ENCODE assay signal across 15 cellular contexts in the genomic region with DNA sequence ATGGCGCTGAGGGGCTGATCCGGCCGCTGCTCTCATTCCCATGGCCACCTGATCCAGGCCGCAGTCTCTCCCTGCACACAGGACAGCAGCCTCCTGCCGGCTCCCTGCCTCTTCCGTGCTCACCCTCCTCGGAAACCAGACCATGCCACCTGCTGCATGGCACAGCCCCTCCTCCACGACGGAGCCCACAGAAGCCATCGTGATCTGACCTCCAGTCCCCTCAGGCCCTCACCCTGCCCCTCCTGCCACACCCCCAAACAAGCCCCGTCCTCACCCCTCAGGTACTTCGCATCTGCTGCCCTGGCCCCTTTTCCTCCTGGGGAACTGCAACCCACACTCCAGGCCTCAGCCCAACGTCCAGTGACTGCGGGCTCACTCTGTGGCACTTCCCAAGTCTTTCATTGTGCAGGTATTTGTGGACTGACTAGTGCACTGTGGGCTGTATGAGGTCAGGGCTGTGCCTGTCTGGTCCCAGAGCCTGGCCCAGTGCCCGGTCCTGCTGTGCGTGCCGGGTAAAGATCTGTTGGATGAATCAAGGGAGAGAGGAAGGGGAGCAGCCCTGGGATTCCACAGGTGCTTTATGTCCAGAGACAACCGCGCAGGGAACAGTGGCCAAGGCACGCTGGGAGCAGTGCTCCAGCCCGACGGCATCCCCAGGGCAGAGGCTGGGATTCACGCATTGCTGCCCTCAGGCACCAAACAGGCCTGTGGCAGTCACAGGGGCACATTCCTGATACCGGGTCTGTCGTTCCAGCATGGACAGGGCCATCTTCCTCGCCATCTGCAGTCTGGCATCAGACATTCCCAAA.
A peak's percentile ranks its signal among the peaks of the same experiment; 100 is the strongest.
DNase-seq lines count a peak whose midpoint lies in the region; ATAC-seq and TF ChIP-seq lines count a peak whose summit lies in the region.
"Had no signal": no experiment of that assay in that cellular context is flagged by ENCODE, and none has a peak within 500 bp of the region (broad histone marks: within the 10 kb centered on the region; RNA-seq: fewer than 3 reads in every experiment).

No MANE protein-coding gene starts in this region.

- H3K36me3 Mint-ChIP-seq in activated B cell treated with CpG ODN at 0.5 μM for 24 hours (ENCODE audit: low read depth), result no peaks in the 10 kb centered on the region

- H2AFZ ChIP-seq in smooth muscle cell (ENCODE audit: low read depth), result no peak overlapping the region
- H2AFZ ChIP-seq: PC-9 had no signal

- peak; percentile 13 for DNase-seq in activated CD4-positive, CD25-positive, alpha-beta regulatory T cell treated with anti-CD3 and anti-CD28 coated beads, Interleukin-2, amount 50 U/mL, for 72 hours
- DNase-seq in activated CD4-positive, CD25-positive, alpha-beta regulatory T cell (lab: John Stamatoyannopoulos, UW), result no peak
- DNase-seq in activated B cell treated with CpG ODN at 0.5 μM for 24 hours, result peak; percentile 4
- peak; percentile 69 for DNase-seq in left ventricle myocardium superior
- DNase-seq in smooth muscle cell (lab: John Stamatoyannopoulos, UW; ENCODE audit: unreplicated experiment), result no peak
- DNase-seq in activated CD4-positive, alpha-beta T cell treated with anti-CD3 and anti-CD28 coated beads for 1 hour, result no peak
- no peak for DNase-seq in hippocampal formation (lab: John Stamatoyannopoulos, UW)
- DNase-seq: 8988T, DMS53, KBM-7, midbrain, PC-9 had no signal

- peaks cover 8% of the 10 kb centered on the region for H3K4me1 ChIP-seq in smooth muscle cell (ENCODE audit: low read depth)

- no peak overlapping the region for H3K4me2 ChIP-seq in smooth muscle cell
- H3K4me2 ChIP-seq: PC-9 had no signal

- H3K36me3 ChIP-seq in smooth muscle cell (ENCODE audit: low read depth), result no peaks in the 10 kb centered on the region

- no peaks in the 10 kb centered on the region for H3K9me3 ChIP-seq in smooth muscle cell (replicated peaks; ENCODE audit: low read depth)

- POLR2A ChIA-PET in activated B cell treated with CpG ODN at 0.5 μM for 24 hours (lab: Charles Lee), result no interaction called here

- no peaks in the 10 kb centered on the region for H3K27me3 Mint-ChIP-seq in activated B cell treated with CpG ODN at 0.5 μM for 24 hours

- H3K27me3 ChIP-seq in smooth muscle cell (ENCODE audit: low read depth), result no peaks in the 10 kb centered on the region

- no peak overlapping the region for H3K4me3 Mint-ChIP-seq in activated B cell treated with CpG ODN at 0.5 μM for 24 hours
- H3K4me3 Mint-ChIP-seq: activated T-helper 17 cell treated with anti-CD3 and anti-CD28 coated beads, Interleukin-2, amount 50 U/mL, for 72 hours had no signal

- H3K4me1 Mint-ChIP-seq in activated B cell treated with CpG ODN at 0.5 μM for 24 hours, result no peaks in the 10 kb centered on the region
- H3K4me1 Mint-ChIP-seq: activated T-helper 17 cell treated with anti-CD3 and anti-CD28 coated beads, Interleukin-2, amount 50 U/mL, for 72 hours had no signal

- intact Hi-C loops in activated B cell treated with CpG ODN at 0.5 μM for 24 hours (cut with micrococcal nuclease), result no loop called here
- intact Hi-C loops in left ventricle myocardium superior (cut with micrococcal nuclease), result no loop called here

- peak overlapping the region; percentile 47 for H3K27ac ChIP-seq in smooth muscle cell (ENCODE audit: low read depth)
- H3K27ac ChIP-seq: PC-9 had no signal

- no peaks in the 10 kb centered on the region for H3K79me2 ChIP-seq in smooth muscle cell (ENCODE audit: low read depth)

- CTCF ChIA-PET in activated B cell treated with CpG ODN at 0.5 μM for 24 hours (lab: Charles Lee), result no interaction called here

- no peak overlapping the region for H3K27ac Mint-ChIP-seq in activated B cell treated with CpG ODN at 0.5 μM for 24 hours
- H3K27ac Mint-ChIP-seq: activated T-helper 17 cell treated with anti-CD3 and anti-CD28 coated beads, Interleukin-2, amount 50 U/mL, for 72 hours had no signal

- ATAC-seq in activated B cell treated with CpG ODN at 0.5 μM for 24 hours (ENCODE audit: low read depth) (no peak), left ventricle myocardium superior (peak; percentile 64), GM21390 (IDR thresholded peaks at IDR 0.05; ENCODE audit: unreplicated experiment) (no peak)
- ATAC-seq: activated T-helper 17 cell treated with anti-CD3 and anti-CD28 coated beads, Interleukin-2, amount 50 U/mL, for 72 hours had no signal

- no peak overlapping the region for H3K9ac ChIP-seq in smooth muscle cell (ENCODE audit: low read depth)

- no peaks in the 10 kb centered on the region for H3K9me3 Mint-ChIP-seq in activated B cell treated with CpG ODN at 0.5 μM for 24 hours

- H4K20me1 ChIP-seq in smooth muscle cell (ENCODE audit: low read depth), result no peaks in the 10 kb centered on the region

- TF ChIP-seq CTCF in activated B cell treated with CpG ODN at 0.5 μM for 24 hours (IDR thresholded peaks at IDR 0.05) (no peak), smooth muscle cell (IDR thresholded peaks at IDR 0.05; ENCODE audit: borderline replicate concordance, insufficient read depth, poor library complexity, severe bottlenecking) (no peak)

- WGBS in smooth muscle cell (ENCODE audit: low lambda C conversion rate), result 79% methylated on average over 26 of the region's 26 CpGs

- no peak overlapping the region for H3K4me3 ChIP-seq in smooth muscle cell
- H3K4me3 ChIP-seq: PC-9, skin epidermis had no signal

- H3F3A ChIP-seq in smooth muscle cell (ENCODE audit: low read depth), result peaks cover 4% of the 10 kb centered on the region

Comparison
In these comparisons a context has a peak if more than half of its experiments do, and no peak if none do; other contexts are left out.
1. DNase-seq: peak in activated CD4-positive, CD25-positive, alpha-beta regulatory T cell treated with anti-CD3 and anti-CD28 coated beads, Interleukin-2, amount 50 U/mL, for 72 hours (single experiment), activated B cell treated with CpG ODN at 0.5 μM for 24 hours (single experiment) and left ventricle myocardium superior (single experiment); none in activated CD4-positive, CD25-positive, alpha-beta regulatory T cell (0 of 4), smooth muscle cell (single experiment), activated CD4-positive, alpha-beta T cell treated with anti-CD3 and anti-CD28 coated beads for 1 hour (single experiment) and hippocampal formation (0 of 2).